12 cellular contexts compared by ENCODE assay signal in the genomic region with DNA sequence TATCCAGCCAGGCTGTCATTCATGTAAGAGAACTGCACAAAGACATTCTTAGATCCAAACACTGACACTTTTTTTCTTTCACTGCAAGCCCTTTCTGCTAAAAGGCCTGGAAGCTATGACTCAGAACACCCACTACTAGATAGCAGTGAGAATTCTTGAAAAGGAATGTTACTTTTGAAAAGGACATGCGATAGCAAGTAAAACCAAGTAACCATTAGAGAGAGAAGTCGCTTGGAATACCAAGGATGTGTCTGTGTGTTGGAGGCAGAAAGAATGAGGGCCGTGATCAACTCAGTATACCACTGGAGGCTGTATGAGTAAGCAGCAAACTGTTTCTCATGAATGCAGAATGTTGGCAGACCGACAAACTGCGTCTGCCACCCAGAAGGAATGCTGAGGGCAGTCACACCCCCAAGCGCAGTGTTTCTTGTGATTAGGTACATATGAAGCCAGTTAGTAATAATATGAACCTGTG.
DNase-seq lines count a peak whose midpoint lies in the region; ATAC-seq, FAIRE-seq and TF ChIP-seq lines count a peak whose summit lies in the region.
"Had no signal": no experiment of that assay in that cellular context is flagged by ENCODE, and none has a peak within 500 bp of the region (broad histone marks: within the 10 kb centered on the region; RNA-seq: fewer than 3 reads in every experiment).

No MANE protein-coding gene starts in this region.

- H3K27me3 Mint-ChIP-seq in activated naive CD4-positive, alpha-beta T cell treated with anti-CD3 and anti-CD28 coated beads, Interleukin-2, amount 10 ng/mL, durations not matched to agents 7 days and 5 days = no peaks in the 10 kb centered on the region

- no peak overlapping the region for H3K4me3 Mint-ChIP-seq in activated naive CD4-positive, alpha-beta T cell treated with anti-CD3 and anti-CD28 coated beads, Interleukin-2, amount 10 ng/mL, durations not matched to agents 7 days and 5 days

- H3K27ac ChIP-seq in suprapubic skin = peak overlapping the region; percentile 34

- ATAC-seq in GM18520 (IDR thresholded peaks at IDR 0.05; ENCODE audit: unreplicated experiment) = no peak

- H3K36me3 ChIP-seq in suprapubic skin = no peaks in the 10 kb centered on the region

- no peaks in the 10 kb centered on the region for H3K9me3 ChIP-seq in suprapubic skin

- H3K27me3 ChIP-seq in suprapubic skin = no peaks in the 10 kb centered on the region

- H3K4me3 ChIP-seq in suprapubic skin = no peak overlapping the region

- peaks cover 11% of the 10 kb centered on the region for H3K4me1 ChIP-seq in suprapubic skin

- H3K27ac Mint-ChIP-seq in activated naive CD4-positive, alpha-beta T cell treated with anti-CD3 and anti-CD28 coated beads, Interleukin-2, amount 10 ng/mL, durations not matched to agents 7 days and 5 days = no peak overlapping the region

- H3K4me1 Mint-ChIP-seq in activated naive CD4-positive, alpha-beta T cell treated with anti-CD3 and anti-CD28 coated beads, Interleukin-2, amount 10 ng/mL, durations not matched to agents 7 days and 5 days = no peaks in the 10 kb centered on the region

- CTCF ChIA-PET in activated naive CD4-positive, alpha-beta T cell treated with anti-CD3 and anti-CD28 coated beads, Interleukin-2, amount 10 ng/mL, durations not matched to agents 7 days and 5 days (lab: Charles Lee) = no interaction called here

- peaks cover 20% of the 10 kb centered on the region for H3K9me3 Mint-ChIP-seq in activated naive CD4-positive, alpha-beta T cell treated with anti-CD3 and anti-CD28 coated beads, Interleukin-2, amount 10 ng/mL, durations not matched to agents 7 days and 5 days

- no peak for TF ChIP-seq CTCF in suprapubic skin (IDR thresholded peaks at IDR 0.05)
- TF ChIP-seq CTCF in GM10266 (IDR thresholded peaks at IDR 0.05; ENCODE audit: control insufficient read depth, insufficient read depth, low read depth, missing control alignments) = no peak

- FAIRE-seq in HTR-8/SVneo (lab: Jason Lieb, UNC) = peak; percentile 52

- TF ChIP-seq EP300 in suprapubic skin (IDR thresholded peaks at IDR 0.05) = no peak

- WGBS in suprapubic skin = 6% methylated on average over 6 of the region's 6 CpGs

- DNase-seq in HTR-8/SVneo (ENCODE audit: insufficient read length, low spot score) (peak; percentile 32), astrocyte of the hippocampus (ENCODE audit: low read depth, low spot score) (peak; percentile 97), kidney glomerular epithelial cell (lab: John Stamatoyannopoulos, UW) (peak; percentile 92), suprapubic skin (ENCODE audit: low spot score in 2 of 2) (no peak), GM10266 (ENCODE audit: extremely low spot score) (no peak)
- no peak for DNase-seq in activated naive CD4-positive, alpha-beta T cell treated with anti-CD3 and anti-CD28 coated beads, Interleukin-2, amount 10 ng/mL, durations not matched to agents 7 days and 5 days
- DNase-seq: activated T-cell treated with anti-CD3 and anti-CD28 coated beads, Interleukin-2, amount 50 U/mL, for 1 hour; dermis blood vessel endothelial cell; NCI-H510A; stimulated activated CD4-positive, alpha-beta T cell treated with anti-CD3 and anti-CD28 coated beads, Interleukin-12 subunit alpha, Interleukin-12 subunit beta, amount 100 ng/mL, for 4 hours; stimulated activated naive CD4-positive, alpha-beta T cell treated with Interleukin-2 at 50 U/mL for 16 hours had no signal

- TF ChIP-seq POLR2A in suprapubic skin (IDR thresholded peaks at IDR 0.05) = no peak

- no peaks in the 10 kb centered on the region for H3K36me3 Mint-ChIP-seq in activated naive CD4-positive, alpha-beta T cell treated with anti-CD3 and anti-CD28 coated beads, Interleukin-2, amount 10 ng/mL, durations not matched to agents 7 days and 5 days

Comparison
In these comparisons a context has a peak if more than half of its experiments do, and no peak if none do; other contexts are left out.
1. DNase-seq: peak in HTR-8/SVneo (single experiment), astrocyte of the hippocampus (single experiment) and kidney glomerular epithelial cell (single experiment); none in suprapubic skin (0 of 2), GM10266 (single experiment) and activated naive CD4-positive, alpha-beta T cell treated with anti-CD3 and anti-CD28 coated beads, Interleukin-2, amount 10 ng/mL, durations not matched to agents 7 days and 5 days (single experiment).